1 cellular context compared by ENCODE assay signal in genomic region chr22:40107244-40107643, GRCh38.
TF ChIP-seq lines count a peak whose summit lies in the region.

No MANE protein-coding gene starts in this region.

TF ChIP-seq in IMR-90, 13 proteins besides CTCF, POLR2A, EP300 and RAD21 (continued from another document):
- TF ChIP-seq, protein P1, sequence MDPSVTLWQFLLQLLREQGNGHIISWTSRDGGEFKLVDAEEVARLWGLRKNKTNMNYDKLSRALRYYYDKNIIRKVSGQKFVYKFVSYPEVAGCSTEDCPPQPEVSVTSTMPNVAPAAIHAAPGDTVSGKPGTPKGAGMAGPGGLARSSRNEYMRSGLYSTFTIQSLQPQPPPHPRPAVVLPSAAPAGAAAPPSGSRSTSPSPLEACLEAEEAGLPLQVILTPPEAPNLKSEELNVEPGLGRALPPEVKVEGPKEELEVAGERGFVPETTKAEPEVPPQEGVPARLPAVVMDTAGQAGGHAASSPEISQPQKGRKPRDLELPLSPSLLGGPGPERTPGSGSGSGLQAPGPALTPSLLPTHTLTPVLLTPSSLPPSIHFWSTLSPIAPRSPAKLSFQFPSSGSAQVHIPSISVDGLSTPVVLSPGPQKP (IDR thresholded peaks at IDR 0.05; ENCODE audit: borderline replicate concordance, low read depth, low read length) = no peak
- TF ChIP-seq CHD1 (IDR thresholded peaks at IDR 0.05; ENCODE audit: low read depth, low read length) (no peak), MXI1 (IDR thresholded peaks at IDR 0.05; ENCODE audit: borderline replicate concordance, low read depth, low read length) (no peak)
TF ChIP-seq in IMR-90: peak in this region for 0.
